In genomic region chr4:87811977-87812376, GRCh38 we compare ENCODE assay signal across 33 cellular contexts. TPM values are rescaled to one million over a fixed set of nuclear protein-coding genes. Genes with fewer than 3 reads are reported as not detected.
"Had no signal": no experiment of that assay in that cellular context is flagged by ENCODE, and none has a peak within 500 bp of the region (broad histone marks: within the 10 kb centered on the region; RNA-seq: fewer than 3 reads in every experiment).

No MANE protein-coding gene starts in this region.

- H3K9me3 ChIP-seq: esophagus squamous epithelium, gastrocnemius medialis, ovary, psoas muscle, sigmoid colon, thoracic aorta, upper lobe of left lung had no signal

- DNase-seq: cortex of kidney; effector memory CD8-positive, alpha-beta T cell; erythroblast; esophagus squamous epithelium; gastrocnemius medialis; head of caudate nucleus; left cardiac atrium; left lung; mammary epithelial cell; mesendoderm; midbrain; naive thymus-derived CD8-positive, alpha-beta T cell; nephron progenitor cell; nucleus accumbens; ovary; posterior cingulate gyrus; psoas muscle; right cardiac atrium; sigmoid colon; spleen; stimulated activated CD4-positive, alpha-beta T cell treated with anti-CD3 and anti-CD28 coated beads, Interleukin-4, amount 100 ng/mL, for 4 hours; stimulated activated naive CD8-positive, alpha-beta T cell treated with anti-CD3 and anti-CD28 coated beads, Interleukin-15, Interleukin-2, amounts not matched to agents 100 U/mL and 50 U/mL, for 24 hours; upper lobe of left lung had no signal

- H3K4me1 ChIP-seq: esophagus squamous epithelium, gastrocnemius medialis, left lung, psoas muscle, sigmoid colon, spleen, tibial nerve, upper lobe of left lung had no signal

- H3K36me3 ChIP-seq: esophagus squamous epithelium, gastrocnemius medialis, left lung, ovary, sigmoid colon, spleen, thoracic aorta, tibial nerve, upper lobe of left lung had no signal

- ATAC-seq: effector memory CD8-positive, alpha-beta T cell; gastrocnemius medialis; left cardiac atrium; left lung; naive thymus-derived CD8-positive, alpha-beta T cell; psoas muscle; right cardiac atrium; stimulated activated memory B cell treated with anti-CD40 and anti-IgM and Interleukin-4, amounts not matched to agents 10 μg/mL and 1 μg/mL and 100 μg/mL, for 72 hours; stimulated activated naive CD8-positive, alpha-beta T cell treated with anti-CD3 and anti-CD28 coated beads, Interleukin-15, Interleukin-2, amounts not matched to agents 100 U/mL and 50 U/mL, for 24 hours had no signal

- H3K27me3 ChIP-seq: esophagus squamous epithelium, gastrocnemius medialis, left lung, ovary, sigmoid colon, spleen, tibial nerve, upper lobe of left lung had no signal

- H3K4me3 ChIP-seq: esophagus squamous epithelium, gastrocnemius medialis, left lung, ovary, psoas muscle, sigmoid colon, skin epidermis, spleen, thoracic aorta, tibial nerve, upper lobe of left lung had no signal

- H3K27ac ChIP-seq: esophagus squamous epithelium, gastrocnemius medialis, left lung, ovary, psoas muscle, sigmoid colon, skin epidermis, spleen, thoracic aorta, tibial nerve, upper lobe of left lung had no signal

RNA-seq across cellular contexts. Expression of gene IBSP, which starts 12.6 kb away (rescaled TPM):
- total RNA-seq: dermis microvascular lymphatic vessel endothelial cell; esophagus squamous epithelium; gastrocnemius medialis; glomerular endothelial cell; kidney epithelial cell; left cardiac atrium; lower leg skin; mammary epithelial cell; naive thymus-derived CD8-positive, alpha-beta T cell; ovary; psoas muscle; renal cortical epithelial cell; right cardiac atrium; sigmoid colon; spleen; thoracic aorta; tibial nerve; upper lobe of left lung had no signal

RNA-seq across cellular contexts. Expression of gene MEPE, which starts 20.8 kb away (rescaled TPM):
- total RNA-seq: dermis microvascular lymphatic vessel endothelial cell; esophagus squamous epithelium; gastrocnemius medialis; glomerular endothelial cell; kidney epithelial cell; left cardiac atrium; left lung; lower leg skin; mammary epithelial cell; mucosa of gallbladder; naive thymus-derived CD8-positive, alpha-beta T cell; psoas muscle; renal cortical epithelial cell; right cardiac atrium; sigmoid colon; spleen; thoracic aorta; tibial nerve; upper lobe of left lung had no signal
